In the genomic region with DNA sequence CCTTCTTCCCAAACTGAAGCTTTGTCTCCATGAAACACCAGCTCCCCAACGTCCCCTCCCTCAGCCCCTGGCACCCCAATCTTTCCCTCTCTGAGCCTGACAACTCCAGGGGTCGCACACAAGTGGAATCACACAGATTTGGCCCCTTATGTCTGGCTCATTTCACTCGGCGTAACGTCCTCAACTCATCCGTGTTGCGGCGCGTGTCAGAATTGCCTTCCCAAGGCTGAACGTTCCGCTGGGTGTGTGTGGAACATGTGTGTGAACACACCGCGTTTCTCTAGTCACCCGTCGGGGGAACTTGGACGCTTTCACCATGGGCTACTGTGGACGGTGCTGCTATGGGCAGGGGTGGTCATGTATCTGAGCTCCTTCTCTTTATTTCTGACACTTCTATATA, we compare ENCODE assay signal across 14 cellular contexts. TPM values are rescaled to one million over a fixed set of nuclear protein-coding genes. Genes with fewer than 3 reads are reported as not detected.
DNase-seq lines count a peak whose midpoint lies in the region; ATAC-seq and TF ChIP-seq lines count a peak whose summit lies in the region.
"Had no signal": no experiment of that assay in that cellular context is flagged by ENCODE, and none has a peak within 500 bp of the region (broad histone marks: within the 10 kb centered on the region; RNA-seq: fewer than 3 reads in every experiment).

No MANE protein-coding gene starts in this region.

- POLR2A ChIA-PET in T-cell (lab: Charles Lee) = interaction anchor here in 1 of 2 donors (0.7 kb wide), 1 partner anchor 16 kb away, joined by 3 read pairs; no protein-coding TSS in a partner anchor

- H3K4me3 Mint-ChIP-seq in T-cell = peak overlapping the region; percentile 36 to 87 (median 43)
- peak overlapping the region; percentile 71 for H3K4me3 Mint-ChIP-seq in memory B cell
- H3K4me3 Mint-ChIP-seq in type B pancreatic cell = peak overlapping the region; percentile 36
- H3K4me3 Mint-ChIP-seq: HFFc6 had no signal

- H3K9me3 Mint-ChIP-seq in T-cell (no peaks in the 10 kb centered on the region), memory B cell (no peaks in the 10 kb centered on the region), type B pancreatic cell (no peaks in the 10 kb centered on the region)
- H3K9me3 Mint-ChIP-seq: HFFc6 had no signal

- H3K36me3 Mint-ChIP-seq in T-cell (no peaks in the 10 kb centered on the region), memory B cell (no peaks in the 10 kb centered on the region), type B pancreatic cell (no peaks in the 10 kb centered on the region)

- H3K27ac Mint-ChIP-seq in T-cell = no peak overlapping the region
- H3K27ac Mint-ChIP-seq in memory B cell = no peak overlapping the region
- no peak overlapping the region for H3K27ac Mint-ChIP-seq in type B pancreatic cell
- H3K27ac Mint-ChIP-seq: HFFc6 had no signal

- H3K4me1 Mint-ChIP-seq in T-cell = peaks cover 30 to 39% (median 31%) of the 10 kb centered on the region in 3 donors
- H3K4me1 Mint-ChIP-seq in memory B cell = peaks cover 18% of the 10 kb centered on the region
- H3K4me1 Mint-ChIP-seq in type B pancreatic cell (ENCODE audit: unreplicated experiment) = peaks cover 58% of the 10 kb centered on the region

- no peaks in the 10 kb centered on the region for H3K27me3 Mint-ChIP-seq in T-cell
- H3K27me3 Mint-ChIP-seq in memory B cell = peaks cover 1% of the 10 kb centered on the region
- H3K27me3 Mint-ChIP-seq in type B pancreatic cell = no peaks in the 10 kb centered on the region

- ATAC-seq in left cardiac atrium (no peak), left ventricle myocardium superior (no peak), T-cell (replicated peaks in 1 of 4) (no peak), memory B cell (ENCODE audit: low read depth) (no peak), HG03460 (IDR thresholded peaks at IDR 0.05; ENCODE audit: unreplicated experiment) (no peak)

- intact Hi-C loops in left cardiac atrium (cut with DNase I) (loop anchor here (5.0 kb wide), 3 partner anchors 198 to 243 kb away; no protein-coding TSS in a partner anchor), left ventricle myocardium superior (cut with micrococcal nuclease) (no loop called here)

- TF ChIP-seq CTCF in type B pancreatic cell (conservative IDR thresholded peaks at IDR 0.05) = no peak

- DNase-seq in left cardiac atrium = peak; percentile 23
- no peak for DNase-seq in left ventricle myocardium superior
- DNase-seq in T-cell = no peak
- no peak for DNase-seq in memory B cell (ENCODE audit: low spot score in 2 of 2)
- DNase-seq in type B pancreatic cell (ENCODE audit: extremely low spot score, unreplicated experiment) = no peak
- no peak for DNase-seq in NCI-H1092 treated with DMSO at 0.1 percent for 48 hours (lab: John Stamatoyannopoulos, UW)
- no peak for DNase-seq in NK-92 (lab: John Stamatoyannopoulos, UW; ENCODE audit: unreplicated experiment)
- DNase-seq: activated CD4-positive, CD25-positive, alpha-beta regulatory T cell treated with anti-CD3 and anti-CD28 coated beads, Interleukin-2, amount 50 U/mL, for 72 hours; HFFc6; midbrain; NCI-H1048; psoas muscle; stimulated activated naive CD4-positive, alpha-beta T cell treated with Interleukin-2 at 50 U/mL for 16 hours had no signal

- CTCF ChIA-PET in T-cell (lab: Charles Lee) = interaction anchor here in 1 of 2 donors (1.3 kb wide), 1 partner anchor 17 kb away, joined by 3 read pairs; no protein-coding TSS in a partner anchor

RNA-seq across cellular contexts. Expression of a gene that starts 45.0 kb away (rescaled TPM):
- total RNA-seq in left cardiac atrium = 10 to 100 TPM; 29.9 to 30.9 TPM
- total RNA-seq in left ventricle myocardium superior = 13.1 TPM
- total RNA-seq in T-cell = 1 to 10 TPM; 1.9 to 6.1 (median 3.4) TPM
- total RNA-seq in type B pancreatic cell (ENCODE audit: low replicate concordance) = 35.5 and 71.9 TPM in 2 replicates

RNA-seq across cellular contexts. Expression of a gene that starts 45.7 kb away (rescaled TPM):
- 1 to 10 TPM; 5.9 to 9.8 TPM for total RNA-seq in left cardiac atrium
- total RNA-seq in left ventricle myocardium superior = 5.8 TPM
- 1 to 10 TPM in 4 of 5 donors, under 1 TPM in 1; 0.70 to 3.1 (median 1.4) TPM for total RNA-seq in T-cell
- 8.5 and 29.6 TPM in 2 replicates for total RNA-seq in type B pancreatic cell (ENCODE audit: low replicate concordance)
